Comparison of ENCODE assay signal across 16 cellular contexts in the genomic region with DNA sequence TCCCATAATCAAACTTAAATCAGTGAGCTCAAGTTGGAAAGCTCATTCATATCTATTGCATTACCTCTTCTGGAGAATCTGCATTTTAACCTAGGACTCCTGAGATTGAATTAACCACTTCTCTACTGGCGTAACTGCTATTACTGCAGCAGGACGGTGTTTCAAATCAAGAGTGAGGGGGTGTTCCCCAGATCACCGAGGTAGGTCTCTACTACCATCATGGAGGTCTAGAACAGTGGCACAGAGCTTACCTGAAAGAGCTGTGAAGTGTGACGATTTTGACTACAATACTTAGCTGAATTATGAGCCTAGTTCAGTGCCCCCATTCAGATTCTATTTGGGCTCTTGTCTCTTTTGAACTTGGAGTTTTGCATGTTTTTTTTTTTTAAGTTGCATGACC.
"Had no signal": no experiment of that assay in that cellular context is flagged by ENCODE, and none has a peak within 500 bp of the region (broad histone marks: within the 10 kb centered on the region; RNA-seq: fewer than 3 reads in every experiment).

No MANE protein-coding gene starts in this region.

- H3K27me3 ChIP-seq: pancreas, right lobe of liver, tibial nerve, upper lobe of left lung had no signal

- H3K36me3 ChIP-seq: lower lobe of right lung, pancreas, right lobe of liver, thoracic aorta, tibial nerve, upper lobe of left lung had no signal

- ATAC-seq: left ventricle myocardium superior; lower lobe of right lung; naive thymus-derived CD8-positive, alpha-beta T cell; pancreas; right lobe of liver; stimulated activated naive B cell treated with anti-CD40 and anti-IgM and Interleukin-4, amounts not matched to agents 10 μg/mL and 1 μg/mL and 100 μg/mL, for 72 hours had no signal

- H3K27ac ChIP-seq: lower lobe of right lung, pancreas, right lobe of liver, thoracic aorta, tibial nerve, upper lobe of left lung had no signal

- H3K9me3 ChIP-seq: lower lobe of right lung, pancreas, right lobe of liver, thoracic aorta, tibial nerve, upper lobe of left lung had no signal

- H3K4me1 ChIP-seq: lower lobe of right lung, pancreas, right lobe of liver, tibial nerve, upper lobe of left lung had no signal

- DNase-seq: cortex of kidney; head of caudate nucleus; left ventricle myocardium superior; lower lobe of right lung; naive thymus-derived CD8-positive, alpha-beta T cell; nephron progenitor cell; nucleus accumbens; pancreas; right lobe of liver; small intestine; stimulated activated CD4-positive, alpha-beta T cell treated with anti-CD3 and anti-CD28 coated beads, Interleukin-15, amount 100 ng/mL, for 24 hours; stimulated activated CD4-positive, alpha-beta T cell treated with anti-CD3 and anti-CD28 coated beads, Interleukin-2, amount 100 ng/mL, for 48 hours; stimulated activated naive B cell treated with anti-CD40 and anti-IgM and Interleukin-4, amounts not matched to agents 10 μg/mL and 1 μg/mL and 100 μg/mL, for 72 hours; upper lobe of left lung had no signal

- H3K4me3 ChIP-seq: lower lobe of right lung, pancreas, right lobe of liver, thoracic aorta, tibial nerve, upper lobe of left lung had no signal
